Comparison of ENCODE assay signal across 18 cellular contexts in genomic region chr4:69713593-69713992, GRCh38. TPM values are rescaled to one million over a fixed set of nuclear protein-coding genes. Genes with fewer than 3 reads are reported as not detected.
DNase-seq lines count a peak whose midpoint lies in the region; ATAC-seq and TF ChIP-seq lines count a peak whose summit lies in the region.
"Had no signal": no experiment of that assay in that cellular context is flagged by ENCODE, and none has a peak within 500 bp of the region (broad histone marks: within the 10 kb centered on the region; RNA-seq: fewer than 3 reads in every experiment).

No MANE protein-coding gene starts in this region.

- peaks cover 0 to 10% (median 5%) of the 10 kb centered on the region in 7 donors for H3K4me1 Mint-ChIP-seq in naive thymus-derived CD4-positive, alpha-beta T cell
- H3K4me1 Mint-ChIP-seq in endothelial cell (ENCODE audit: unreplicated experiment), result no peaks in the 10 kb centered on the region
- H3K4me1 Mint-ChIP-seq: activated CD4-positive, alpha-beta T cell treated with anti-CD3 and anti-CD28 coated beads, Interleukin-2, amount 10 ng/mL, durations not matched to agents 7 days and 5 days had no signal

- no peak overlapping the region for H3K27ac ChIP-seq in RWPE2 (ENCODE audit: poor library complexity, severe bottlenecking)
- H3K27ac ChIP-seq in naive thymus-derived CD4-positive, alpha-beta T cell (ENCODE audit: low read depth, low read length), result no peak overlapping the region
- H3K27ac ChIP-seq: left ventricle myocardium inferior had no signal

- in situ Hi-C loops in Caki2 (cut with HindIII; ENCODE audit: low pct_unique_long_range_greater_than_20kb, low sequenced_read_pairs), result no loop called here

- CTCF ChIA-PET in naive thymus-derived CD4-positive, alpha-beta T cell (lab: Charles Lee), result no interaction called here

- peaks cover 0 to 16% (median 7%) of the 10 kb centered on the region in 11 donors for H3K9me3 Mint-ChIP-seq in naive thymus-derived CD4-positive, alpha-beta T cell
- H3K9me3 Mint-ChIP-seq in endothelial cell (ENCODE audit: unreplicated experiment), result no peaks in the 10 kb centered on the region
- H3K9me3 Mint-ChIP-seq: activated T-cell treated with anti-CD3 and anti-CD28 coated beads, Interleukin-2, amount 50 U/mL, for 4 hours had no signal

- TF ChIP-seq CTCF in RWPE2 (IDR thresholded peaks at IDR 0.05; ENCODE audit: poor library complexity, severe bottlenecking) (no peak), endothelial cell (IDR thresholded peaks at IDR 0.05; ENCODE audit: unreplicated experiment) (no peak)

- DNase-seq in Caki2 (ENCODE audit: low read depth), result peak; percentile 36
- no peak for DNase-seq in RWPE2 (ENCODE audit: low spot score)
- DNase-seq in fibroblast of peridontal ligament (ENCODE audit: extremely low read depth), result peak; percentile 17
- DNase-seq in naive thymus-derived CD4-positive, alpha-beta T cell, result no peak
- DNase-seq in endothelial cell (ENCODE audit: low spot score), result no peak
- DNase-seq in GM19240 (ENCODE audit: insufficient read length, low spot score), result no peak
- DNase-seq in COLO668 (lab: John Stamatoyannopoulos, UW; ENCODE audit: unreplicated experiment), result no peak
- DNase-seq: activated CD4-positive, alpha-beta T cell treated with anti-CD3 and anti-CD28 coated beads, Interleukin-2, amount 10 ng/mL, durations not matched to agents 7 days and 5 days; activated T-cell treated with anti-CD3 and anti-CD28 coated beads, Interleukin-2, amount 50 U/mL, for 4 hours; GDM1; HFFc6; left ventricle myocardium inferior; naive thymus-derived CD8-positive, alpha-beta T cell; NCI-H2081 treated with DMSO at 0.1 percent for 48 hours; NCI-H82; RPMI8226; T-helper 9 cell had no signal

- intact Hi-C loops in naive thymus-derived CD4-positive, alpha-beta T cell (cut with micrococcal nuclease), result no loop called here

- no peaks in the 10 kb centered on the region for H3K27me3 ChIP-seq in RWPE2 (ENCODE audit: insufficient read depth, poor library complexity, severe bottlenecking)
- H3K27me3 ChIP-seq in naive thymus-derived CD4-positive, alpha-beta T cell (ENCODE audit: control insufficient read depth in 2 of 2, insufficient read depth in 2 of 2, low read length in 2 of 2), result no peaks in the 10 kb centered on the region

- no peak overlapping the region for H3K27ac Mint-ChIP-seq in naive thymus-derived CD4-positive, alpha-beta T cell
- H3K27ac Mint-ChIP-seq in endothelial cell (ENCODE audit: unreplicated experiment), result no peak overlapping the region
- H3K27ac Mint-ChIP-seq: activated CD4-positive, alpha-beta T cell treated with anti-CD3 and anti-CD28 coated beads, Interleukin-2, amount 10 ng/mL, durations not matched to agents 7 days and 5 days; HFFc6 had no signal

- ATAC-seq in RWPE2 (ENCODE audit: low read depth) (peak; percentile 51; the same call in 2 of the 3 replicates), HG02884 (IDR thresholded peaks at IDR 0.05; ENCODE audit: unreplicated experiment) (no peak)
- ATAC-seq in naive thymus-derived CD4-positive, alpha-beta T cell, result peak; percentile 83
- ATAC-seq: activated T-cell treated with anti-CD3 and anti-CD28 coated beads, Interleukin-2, amount 50 U/mL, for 4 hours; naive thymus-derived CD8-positive, alpha-beta T cell had no signal

- no peak overlapping the region for H3K4me3 ChIP-seq in RWPE2 (ENCODE audit: severe bottlenecking)
- no peak overlapping the region for H3K4me3 ChIP-seq in naive thymus-derived CD4-positive, alpha-beta T cell (ENCODE audit: low read length)
- H3K4me3 ChIP-seq: left ventricle myocardium inferior had no signal

- H3K36me3 Mint-ChIP-seq in naive thymus-derived CD4-positive, alpha-beta T cell, result peaks cover 0 to 13% (median 9%) of the 10 kb centered on the region in 5 donors
- no peaks in the 10 kb centered on the region for H3K36me3 Mint-ChIP-seq in endothelial cell (ENCODE audit: low read depth, unreplicated experiment)

- POLR2A ChIA-PET in naive thymus-derived CD4-positive, alpha-beta T cell (lab: Charles Lee), result no interaction called here

- no peaks in the 10 kb centered on the region for H3K36me3 ChIP-seq in RWPE2 (ENCODE audit: low read depth)
- no peaks in the 10 kb centered on the region for H3K36me3 ChIP-seq in naive thymus-derived CD4-positive, alpha-beta T cell (ENCODE audit: control insufficient read depth in 2 of 3, insufficient read depth in 3 of 3, low read length in 3 of 3)
- H3K36me3 ChIP-seq: left ventricle myocardium inferior had no signal

- no peak overlapping the region for H3K4me3 Mint-ChIP-seq in naive thymus-derived CD4-positive, alpha-beta T cell
- no peak overlapping the region for H3K4me3 Mint-ChIP-seq in endothelial cell (ENCODE audit: unreplicated experiment)
- H3K4me3 Mint-ChIP-seq: activated CD4-positive, alpha-beta T cell treated with anti-CD3 and anti-CD28 coated beads, Interleukin-2, amount 10 ng/mL, durations not matched to agents 7 days and 5 days; activated T-cell treated with anti-CD3 and anti-CD28 coated beads, Interleukin-2, amount 50 U/mL, for 4 hours; HFFc6; naive thymus-derived CD8-positive, alpha-beta T cell had no signal

- H3K27me3 Mint-ChIP-seq in naive thymus-derived CD4-positive, alpha-beta T cell, result no peaks in the 10 kb centered on the region
- H3K27me3 Mint-ChIP-seq in endothelial cell (ENCODE audit: unreplicated experiment), result peaks cover 2% of the 10 kb centered on the region
- H3K27me3 Mint-ChIP-seq: activated CD4-positive, alpha-beta T cell treated with anti-CD3 and anti-CD28 coated beads, Interleukin-2, amount 10 ng/mL, durations not matched to agents 7 days and 5 days; naive thymus-derived CD8-positive, alpha-beta T cell had no signal

- H3K9me3 ChIP-seq in RWPE2 (ENCODE audit: severe bottlenecking), result peaks cover 3% of the 10 kb centered on the region
- H3K9me3 ChIP-seq in naive thymus-derived CD4-positive, alpha-beta T cell (ENCODE audit: control insufficient read depth in 2 of 3, low read length in 3 of 3), result no peaks in the 10 kb centered on the region
- H3K9me3 ChIP-seq: left ventricle myocardium inferior had no signal

- peaks cover 26% of the 10 kb centered on the region for H3K4me1 ChIP-seq in RWPE2 (ENCODE audit: insufficient read depth, poor library complexity, severe bottlenecking)
- H3K4me1 ChIP-seq in naive thymus-derived CD4-positive, alpha-beta T cell (ENCODE audit: control insufficient read depth in 2 of 2, insufficient read depth in 2 of 2, low read length in 2 of 2), result no peaks in the 10 kb centered on the region
- H3K4me1 ChIP-seq: left ventricle myocardium inferior had no signal

RNA-seq across cellular contexts. Expression of gene SULT1B1, which starts 46.8 kb away (rescaled TPM):
- not detected in 2 replicates for total RNA-seq in Caki2 (2014; rRNA removed; shearing (Covaris generic); ENCODE audit: low replicate concordance)
- 10 to 100 TPM in 4 of 5 experiments, 1 to 10 TPM in 1; 8.2 to 32.0 (median 17.2) TPM for total RNA-seq in naive thymus-derived CD4-positive, alpha-beta T cell
- 10 to 100 TPM; 13.2 to 14.9 TPM for polyA plus RNA-seq in naive thymus-derived CD4-positive, alpha-beta T cell
- not detected for total RNA-seq in endothelial cell (ENCODE audit: unreplicated experiment)

Comparison
In these comparisons a context has a peak if more than half of its experiments do, and no peak if none do; other contexts are left out.
1. DNase-seq: peak in Caki2 (single experiment) and fibroblast of peridontal ligament (single experiment); none in RWPE2 (single experiment), naive thymus-derived CD4-positive, alpha-beta T cell (0 of 9), endothelial cell (single experiment), GM19240 (single experiment) and COLO668 (single experiment).